Comparison of ENCODE assay signal across 8 cellular contexts in genomic region chr16:81831722-81832126, GRCh38. TPM values are rescaled to one million over a fixed set of nuclear protein-coding genes. Genes with fewer than 3 reads are reported as not detected.
DNase-seq lines count a peak whose midpoint lies in the region; ATAC-seq and TF ChIP-seq lines count a peak whose summit lies in the region.

No MANE protein-coding gene starts in this region.

- no peaks in the 10 kb centered on the region for H3K9me3 Mint-ChIP-seq in CD8-positive, alpha-beta memory T cell

- H3K4me3 ChIP-seq in CD8-positive, alpha-beta memory T cell (ENCODE audit: low read length) = peak overlapping the region; percentile 13
- no peak overlapping the region for H3K4me3 ChIP-seq in left ventricle myocardium inferior

- peaks cover 41 to 73% (median 62%) of the 10 kb centered on the region in 3 donors for H3K4me1 Mint-ChIP-seq in CD8-positive, alpha-beta memory T cell

- TF ChIP-seq CTCF in left ventricle myocardium inferior (IDR thresholded peaks at IDR 0.05; ENCODE audit: borderline replicate concordance) = no peak

- no peaks in the 10 kb centered on the region for H3K9me3 ChIP-seq in CD8-positive, alpha-beta memory T cell (ENCODE audit: low read length)
- H3K9me3 ChIP-seq in left ventricle myocardium inferior (replicated peaks) = no peaks in the 10 kb centered on the region

- H3K4me1 ChIP-seq in CD8-positive, alpha-beta memory T cell (ENCODE audit: insufficient read depth, low read length) = peaks cover 25% of the 10 kb centered on the region
- H3K4me1 ChIP-seq in left ventricle myocardium inferior = no peaks in the 10 kb centered on the region

- peak; percentile 65 for ATAC-seq in GM19395 (IDR thresholded peaks at IDR 0.05; ENCODE audit: unreplicated experiment)
- ATAC-seq in HG03432 (IDR thresholded peaks at IDR 0.05; ENCODE audit: unreplicated experiment) = peak; percentile 69

- no peak overlapping the region for H3K27ac ChIP-seq in CD8-positive, alpha-beta memory T cell (ENCODE audit: low read depth, low read length)
- no peak overlapping the region for H3K27ac ChIP-seq in left ventricle myocardium inferior (replicated peaks)

- CTCF ChIA-PET in CD8-positive, alpha-beta memory T cell (lab: Charles Lee) = interaction anchor here (0.7 to 0.8 kb wide), 2 partner anchors 13 to 26 kb away, joined by 3 to 4 read pairs; no protein-coding TSS in a partner anchor

- H3K36me3 ChIP-seq in CD8-positive, alpha-beta memory T cell (ENCODE audit: insufficient read depth, low read length) = no peaks in the 10 kb centered on the region
- no peaks in the 10 kb centered on the region for H3K36me3 ChIP-seq in left ventricle myocardium inferior

- peaks cover 0 to 3% (median 0%) of the 10 kb centered on the region in 3 donors for H3K36me3 Mint-ChIP-seq in CD8-positive, alpha-beta memory T cell

- POLR2A ChIA-PET in CD8-positive, alpha-beta memory T cell (lab: Charles Lee) = no interaction called here

- peak overlapping the region; percentile 12 to 90 (median 74) for H3K4me3 Mint-ChIP-seq in CD8-positive, alpha-beta memory T cell

- H3K27ac Mint-ChIP-seq in CD8-positive, alpha-beta memory T cell = peak overlapping the region; percentile 43 to 98 (median 76)

- no peaks in the 10 kb centered on the region for H3K27me3 ChIP-seq in CD8-positive, alpha-beta memory T cell (ENCODE audit: insufficient read depth, low read length, poor library complexity, severe bottlenecking)
- H3K27me3 ChIP-seq in left ventricle myocardium inferior (ENCODE audit: low read depth) = peaks cover 18% of the 10 kb centered on the region

- peaks cover 0 to 1% of the 10 kb centered on the region in 2 donors for H3K27me3 Mint-ChIP-seq in CD8-positive, alpha-beta memory T cell

- intact Hi-C loops in left ventricle myocardium inferior (cut with micrococcal nuclease) = no loop called here

- peak; percentile 3 to 83 (median 37) for DNase-seq in CD8-positive, alpha-beta memory T cell
- DNase-seq in activated CD4-positive, alpha-beta T cell treated with anti-CD3 and anti-CD28 coated beads for 48 hours = peak; percentile 69
- DNase-seq in left ventricle myocardium inferior (peak; percentile 40), NCI-H69 (lab: John Stamatoyannopoulos, UW) (no peak)
- peak; percentile 74 for DNase-seq in stimulated activated CD8-positive, alpha-beta memory T cell treated with anti-CD3 and anti-CD28 coated beads, Interleukin-4, amount 100 ng/mL, for 48 hours
- DNase-seq in effector CD8-positive, alpha-beta T cell (lab: John Stamatoyannopoulos, UW) = no peak

RNA-seq across cellular contexts. Expression of gene PLCG2, which starts 52.6 kb away (rescaled TPM):
- total RNA-seq in CD8-positive, alpha-beta memory T cell = 10 to 100 TPM; 14.2 to 16.2 TPM
- 5.4 TPM for polyA plus RNA-seq in CD8-positive, alpha-beta memory T cell
- total RNA-seq in left ventricle myocardium inferior = 5.6 TPM

Comparison
In these comparisons a context has a peak if more than half of its experiments do, and no peak if none do; other contexts are left out.
1. DNase-seq: peak in CD8-positive, alpha-beta memory T cell (5 of 5), activated CD4-positive, alpha-beta T cell treated with anti-CD3 and anti-CD28 coated beads for 48 hours (single experiment), left ventricle myocardium inferior (single experiment) and stimulated activated CD8-positive, alpha-beta memory T cell treated with anti-CD3 and anti-CD28 coated beads, Interleukin-4, amount 100 ng/mL, for 48 hours (single experiment); none in effector CD8-positive, alpha-beta T cell (single experiment) and NCI-H69 (single experiment).